17 cellular contexts compared by ENCODE assay signal in the genomic region with DNA sequence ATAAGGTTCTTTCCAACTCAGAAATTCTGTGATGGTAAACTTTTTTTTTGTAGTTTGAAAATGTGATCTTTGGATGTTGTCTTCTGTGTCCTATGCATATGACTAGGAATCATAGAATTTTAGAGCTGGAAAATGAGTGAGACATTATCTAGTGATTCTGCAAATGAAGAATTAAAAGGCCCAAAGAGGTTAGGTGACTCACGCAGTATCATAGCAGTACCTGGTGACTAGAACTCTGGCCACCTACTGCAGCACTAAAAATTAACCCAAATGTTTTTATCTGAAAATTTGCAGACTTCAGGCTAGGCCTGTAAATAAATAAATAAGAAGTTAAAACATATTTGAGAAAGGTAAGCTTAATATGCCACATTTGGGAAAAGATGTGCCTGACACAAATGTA. TPM values are rescaled to one million over a fixed set of nuclear protein-coding genes. Genes with fewer than 3 reads are reported as not detected.
DNase-seq lines count a peak whose midpoint lies in the region; ATAC-seq lines count a peak whose summit lies in the region.
"Had no signal": no experiment of that assay in that cellular context is flagged by ENCODE, and none has a peak within 500 bp of the region (broad histone marks: within the 10 kb centered on the region; RNA-seq: fewer than 3 reads in every experiment).

No MANE protein-coding gene starts in this region.

- no peak for DNase-seq in activated T-cell treated with anti-CD3 and anti-CD28 coated beads, Interleukin-2, amount 50 U/mL, for 4 hours
- no peak for DNase-seq in activated T-cell treated with anti-CD3 and anti-CD28 coated beads, Interleukin-2, amount 50 U/mL, for 1 hour
- DNase-seq in T-helper 17 cell (no peak), iris pigment epithelial cell (ENCODE audit: low read depth) (peak; percentile 51)
- DNase-seq in activated CD8-positive, alpha-beta memory T cell treated with anti-CD3 and anti-CD28 coated beads, Interleukin-2, amount 50 U/mL, for 48 hours, result no peak
- DNase-seq: activated naive CD4-positive, alpha-beta T cell; COR-L47; effector memory CD4-positive, alpha-beta T cell; NCI-H1436 treated with DMSO at 0.1 percent for 48 hours; NCI-H345; SHP77 treated with DMSO at 0.1 percent for 48 hours; stomach; T1000 had no signal

- no peak overlapping the region for H3K4me3 ChIP-seq in skeletal muscle satellite cell (ENCODE audit: low read length)
- H3K4me3 ChIP-seq: cardiac muscle cell, stomach had no signal

- peaks cover 46% of the 10 kb centered on the region for H3K36me3 Mint-ChIP-seq in activated T-cell treated with anti-CD3 and anti-CD28 coated beads, Interleukin-2, amount 50 U/mL, for 4 hours (ENCODE audit: insufficient read depth)
- peaks cover 10% of the 10 kb centered on the region for H3K36me3 Mint-ChIP-seq in T-helper 17 cell (ENCODE audit: low read depth)

- H3K4me1 ChIP-seq in skeletal muscle satellite cell (ENCODE audit: control insufficient read depth, insufficient read depth, low read length), result peaks cover 32% of the 10 kb centered on the region

- peaks cover 6% of the 10 kb centered on the region for H3K36me3 ChIP-seq in skeletal muscle satellite cell (ENCODE audit: insufficient read depth, low read length)
- H3K36me3 ChIP-seq: cardiac muscle cell had no signal

- H3K9me3 Mint-ChIP-seq in activated T-cell treated with anti-CD3 and anti-CD28 coated beads, Interleukin-2, amount 50 U/mL, for 4 hours, result no peaks in the 10 kb centered on the region

- peaks cover 36% of the 10 kb centered on the region for H3K4me1 Mint-ChIP-seq in activated T-cell treated with anti-CD3 and anti-CD28 coated beads, Interleukin-2, amount 50 U/mL, for 4 hours (ENCODE audit: low read depth)
- peaks cover 42% of the 10 kb centered on the region for H3K4me1 Mint-ChIP-seq in T-helper 17 cell

- no peaks in the 10 kb centered on the region for H3K27me3 Mint-ChIP-seq in activated T-cell treated with anti-CD3 and anti-CD28 coated beads, Interleukin-2, amount 50 U/mL, for 4 hours (ENCODE audit: low read depth)
- H3K27me3 Mint-ChIP-seq in T-helper 17 cell, result no peaks in the 10 kb centered on the region

- no peaks in the 10 kb centered on the region for H3K9me3 ChIP-seq in T-helper 17 cell (ENCODE audit: control insufficient read depth, low read length, poor library complexity, severe bottlenecking)
- no peaks in the 10 kb centered on the region for H3K9me3 ChIP-seq in skeletal muscle satellite cell (replicated peaks; ENCODE audit: low read length)
- H3K9me3 ChIP-seq: stomach had no signal

- H3K27me3 ChIP-seq in skeletal muscle satellite cell (ENCODE audit: control insufficient read depth, insufficient read depth, low read length), result no peaks in the 10 kb centered on the region
- H3K27me3 ChIP-seq: cardiac muscle cell, stomach had no signal

- peak; percentile 36 to 40 for ATAC-seq in activated T-cell treated with anti-CD3 and anti-CD28 coated beads, Interleukin-2, amount 50 U/mL, for 4 hours
- ATAC-seq in T-helper 17 cell (no peak), GM19328 (IDR thresholded peaks at IDR 0.05; ENCODE audit: unreplicated experiment) (no peak), HG02973 (IDR thresholded peaks at IDR 0.05; ENCODE audit: unreplicated experiment) (no peak)

- no peak overlapping the region for H3K27ac Mint-ChIP-seq in T-helper 17 cell

- peak overlapping the region; percentile 18 for H3K9ac ChIP-seq in skeletal muscle satellite cell (ENCODE audit: low read depth, low read length)

- H3K4me3 Mint-ChIP-seq in activated T-cell treated with anti-CD3 and anti-CD28 coated beads, Interleukin-2, amount 50 U/mL, for 4 hours, result peak overlapping the region; percentile 33
- peak overlapping the region; percentile 64 for H3K4me3 Mint-ChIP-seq in T-helper 17 cell

- peak overlapping the region; percentile 32 for H3K4me2 ChIP-seq in skeletal muscle satellite cell (ENCODE audit: low read length)

RNA-seq across cellular contexts. Expression of a gene that starts 52.8 kb away (rescaled TPM):
- total RNA-seq in activated T-cell treated with anti-CD3 and anti-CD28 coated beads, Interleukin-2, amount 50 U/mL, for 4 hours, result 100 to 1,000 TPM; 315 to 381 (median 331) TPM
- total RNA-seq in T-helper 17 cell, result 100 to 1,000 TPM; 251 to 277 TPM
- total RNA-seq in skeletal muscle satellite cell (2012; rRNA removed), result 22.5 and 25.9 TPM in 2 replicates

Comparison
In these comparisons a context has a peak if more than half of its experiments do, and no peak if none do; other contexts are left out.
1. ATAC-seq: peak in activated T-cell treated with anti-CD3 and anti-CD28 coated beads, Interleukin-2, amount 50 U/mL, for 4 hours (2 of 2); none in T-helper 17 cell (single experiment), GM19328 (single experiment) and HG02973 (single experiment).